Comparison of ENCODE assay signal across 18 cellular contexts in the genomic region with DNA sequence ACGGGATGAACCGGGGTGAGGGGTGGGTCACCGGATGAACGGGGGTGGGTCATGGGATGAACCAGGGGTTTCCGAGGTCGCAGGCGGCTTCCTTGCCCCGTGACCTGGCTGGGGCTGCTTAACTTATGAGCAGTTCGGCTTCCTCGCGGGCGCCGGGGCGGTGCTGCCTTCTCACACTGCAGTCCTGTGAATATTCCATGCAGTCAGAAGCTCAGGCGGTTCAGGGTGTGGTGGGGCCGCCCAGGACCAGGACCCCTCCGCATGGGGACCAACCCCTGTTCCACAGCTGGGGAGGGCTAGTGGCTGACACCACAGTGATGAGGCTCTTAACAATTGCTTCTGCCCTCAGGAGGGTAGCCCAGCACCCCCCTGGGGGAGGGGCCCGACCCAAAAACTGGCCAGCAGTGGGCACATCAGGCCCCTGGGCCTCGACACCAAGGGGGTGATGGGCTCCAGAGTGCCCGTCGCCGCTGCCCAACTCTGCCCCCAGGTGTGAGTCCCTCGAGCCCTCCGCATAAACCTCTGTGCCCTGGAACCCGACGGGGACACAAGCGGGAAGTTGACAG. TPM values are rescaled to one million over a fixed set of nuclear protein-coding genes. Genes with fewer than 3 reads are reported as not detected.
A peak's percentile ranks its signal among the peaks of the same experiment; 100 is the strongest.
DNase-seq lines count a peak whose midpoint lies in the region; ATAC-seq, FAIRE-seq and TF ChIP-seq lines count a peak whose summit lies in the region.
"Had no signal": no experiment of that assay in that cellular context is flagged by ENCODE, and none has a peak within 500 bp of the region (broad histone marks: within the 10 kb centered on the region; RNA-seq: fewer than 3 reads in every experiment).

No MANE protein-coding gene starts in this region.

- no peak overlapping the region for H3K4me2 ChIP-seq in K562 (ENCODE audit: insufficient read depth, low read length)

- no peak overlapping the region for H3K4me3 ChIP-seq in K562
- H3K4me3 ChIP-seq: heart right ventricle had no signal

- H3K36me3 Mint-ChIP-seq in natural killer cell: no peaks in the 10 kb centered on the region

- no peak for FAIRE-seq in K562 (lab: Jason Lieb, UNC)
- FAIRE-seq: islet of Langerhans had no signal

- no peak overlapping the region for H3K27ac Mint-ChIP-seq in natural killer cell

- no TSS peak for BruUV-seq in K562 (replicated peaks; lab: Mats Ljungman, UMichigan)

- intact Hi-C loops in K562 (cut with micrococcal nuclease): no loop called here
- intact Hi-C loops in natural killer cell (cut with micrococcal nuclease): no loop called here

- no peaks in the 10 kb centered on the region for H3K9me3 ChIP-seq in K562 (replicated peaks; ENCODE audit: control insufficient read depth, insufficient read depth, low read depth, low read length)

- H3K9me3 Mint-ChIP-seq in natural killer cell: no peaks in the 10 kb centered on the region

- H3K4me1 Mint-ChIP-seq in natural killer cell: no peaks in the 10 kb centered on the region
- H3K4me1 Mint-ChIP-seq: neural crest cell had no signal

- 16% methylated on average over 25 of the region's 27 CpGs for WGBS in K562 (ENCODE audit: insufficient coverage, low coverage, missing lambda C conversion rate)

- peaks cover 0 to 26% of the 10 kb centered on the region in 2 experiments; a peak in 3 of 5 replicates for H3K4me1 ChIP-seq in K562 (replicated peaks in 1 of 2; ENCODE audit: control insufficient read depth in 2 of 2, insufficient read depth in 2 of 2, low read length in 2 of 2)
- H3K4me1 ChIP-seq: heart right ventricle had no signal

- no peak for TF ChIP-seq POLR2A in K562 (conservative IDR thresholded peaks at IDR 0.05)

- no peak for TF ChIP-seq CTCF in K562 (IDR thresholded peaks at IDR 0.05 in 2 of 3, conservative IDR thresholded peaks at IDR 0.05 in 1 of 3; ENCODE audit: insufficient read depth in 2 of 3, low read depth in 1 of 3, low read length in 3 of 3)
- no peak for TF ChIP-seq CTCF in natural killer cell (IDR thresholded peaks at IDR 0.05)

- H3K9ac ChIP-seq in K562 (ENCODE audit: insufficient read depth in 1 of 2, low read depth in 2 of 2, low read length in 2 of 2): no peak overlapping the region

- DNase-seq in stimulated activated CD4-positive, alpha-beta T cell treated with anti-CD3 and anti-CD28 coated beads, Interleukin-4, amount 100 ng/mL, for 24 hours: peak; percentile 3
- DNase-seq in stimulated activated CD4-positive, alpha-beta T cell treated with anti-CD3 and anti-CD28 coated beads, Interleukin-12 subunit alpha, Interleukin-12 subunit beta, amount 100 ng/mL, for 4 hours: no peak
- no peak for DNase-seq in K562 (ENCODE audit: extremely low read depth in 1 of 4, low spot score in 3 of 4)
- peak; percentile 10 for DNase-seq in natural killer cell
- DNase-seq in ureter (ENCODE audit: low spot score): peak; percentile 32
- DNase-seq in NOMO-1 treated with DMSO at 0.1 percent for 48 hours (lab: John Stamatoyannopoulos, UW; ENCODE audit: unreplicated experiment): no peak
- no peak for DNase-seq in central memory CD4-positive, alpha-beta T cell
- DNase-seq: activated CD4-positive, alpha-beta T cell treated with anti-CD3 and anti-CD28 coated beads for 48 hours; COR-L47; heart right ventricle; mesenchymal stem cell; NCI-H1694 treated with DMSO at 0.1 percent for 48 hours; NCI-H345; SIG-M5; substantia nigra had no signal

- in situ Hi-C loops in K562 (cut with MboI): no loop called here

- no peaks in the 10 kb centered on the region for H3K36me3 ChIP-seq in K562 (ENCODE audit: control insufficient read depth, insufficient read depth, low read length)
- H3K36me3 ChIP-seq: heart right ventricle had no signal

- H2AFZ ChIP-seq in K562 (ENCODE audit: low read depth, low read length): no peak overlapping the region

- no peaks in the 10 kb centered on the region for H3K9me1 ChIP-seq in K562 (ENCODE audit: control insufficient read depth, insufficient read depth, low read length)

- H3K27ac ChIP-seq in K562 (ENCODE audit: extremely low read depth, low read depth, low read length): no peak overlapping the region
- H3K27ac ChIP-seq: heart right ventricle had no signal

- CTCF ChIA-PET in K562 (lab: Yijun Ruan, JAX; ENCODE audit: low intra/inter-chr PET ratio): no interaction called here

- no peak for TF ChIP-seq EP300 in K562 (IDR thresholded peaks at IDR 0.05; ENCODE audit: low read length)

- peaks cover 11 to 12% of the 10 kb centered on the region in 2 donors for H3K27me3 Mint-ChIP-seq in natural killer cell (ENCODE audit: low read depth in 2 of 2)

- ATAC-seq in K562: peak; percentile 52
- no peak for ATAC-seq in natural killer cell
- ATAC-seq in HG03442 (IDR thresholded peaks at IDR 0.05; ENCODE audit: unreplicated experiment): no peak

- H3K4me3 Mint-ChIP-seq in natural killer cell: no peak overlapping the region
- H3K4me3 Mint-ChIP-seq: neural crest cell had no signal

- H4K20me1 ChIP-seq in K562 (replicated peaks; ENCODE audit: control insufficient read depth, insufficient read depth, low read length): peaks cover 9% of the 10 kb centered on the region; the same call in 1 of the 2 replicates

- POLR2A ChIA-PET in K562 (lab: Yijun Ruan, JAX): interaction anchor here (1.3 kb wide), 1 partner anchor 11 kb away, joined by 3 read pairs; no protein-coding TSS in a partner anchor

- TF ChIP-seq RAD21 in K562 (CRISPR knock-in tag; conservative IDR thresholded peaks at IDR 0.05 in 1 of 2, IDR thresholded peaks at IDR 0.05 in 1 of 2): no peak

- H3K27me3 ChIP-seq in K562 (ENCODE audit: control insufficient read depth in 2 of 2, insufficient read depth in 2 of 2, low read length in 2 of 2): peaks cover 10 to 50% of the 10 kb centered on the region in 2 experiments; a peak in 4 of 5 replicates

- no peaks in the 10 kb centered on the region for H3K79me2 ChIP-seq in K562 (ENCODE audit: control insufficient read depth, insufficient read depth, low read length)

TF ChIP-seq in K562, 482 proteins besides CTCF, POLR2A, EP300 and RAD21 (continues in another document):
- TF ChIP-seq MXD1 (CRISPR knock-in tag; IDR thresholded peaks at IDR 0.05; ENCODE audit: borderline replicate concordance, poor library complexity, severe bottlenecking): no peak
- TF ChIP-seq CAMTA2 (CRISPR knock-in tag; conservative IDR thresholded peaks at IDR 0.05): no peak
- TF ChIP-seq, protein P1, sequence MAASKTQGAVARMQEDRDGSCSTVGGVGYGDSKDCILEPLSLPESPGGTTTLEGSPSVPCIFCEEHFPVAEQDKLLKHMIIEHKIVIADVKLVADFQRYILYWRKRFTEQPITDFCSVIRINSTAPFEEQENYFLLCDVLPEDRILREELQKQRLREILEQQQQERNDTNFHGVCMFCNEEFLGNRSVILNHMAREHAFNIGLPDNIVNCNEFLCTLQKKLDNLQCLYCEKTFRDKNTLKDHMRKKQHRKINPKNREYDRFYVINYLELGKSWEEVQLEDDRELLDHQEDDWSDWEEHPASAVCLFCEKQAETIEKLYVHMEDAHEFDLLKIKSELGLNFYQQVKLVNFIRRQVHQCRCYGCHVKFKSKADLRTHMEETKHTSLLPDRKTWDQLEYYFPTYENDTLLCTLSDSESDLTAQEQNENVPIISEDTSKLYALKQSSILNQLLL (CRISPR knock-in tag; IDR thresholded peaks at IDR 0.05; ENCODE audit: borderline replicate concordance): no peak

RNA-seq across cellular contexts. Expression of gene SLC9A3, which starts 30.9 kb away (rescaled TPM):
- total RNA-seq in K562 (2011; cell fraction: chromatin; rRNA removed; ENCODE audit: low replicate concordance): 2.7 and 4.4 TPM in 2 replicates
- 4.6 and 5.5 TPM in 2 replicates for total RNA-seq in K562 (2011; cell fraction: nucleolus; rRNA removed)
- total RNA-seq in K562 (2011; cell fraction: nucleoplasm; rRNA removed): 3.2 and 4.1 TPM in 2 replicates
- total RNA-seq in K562 (2014; rRNA removed) (4.7 and 6.7 TPM in 2 replicates), K562 (2014; rRNA removed; fragmentation: Illumina TruSeq; extraction: Trizol) (1.3 and 1.5 TPM in 2 replicates), K562 (2015; rRNA removed; fragmentation: Illumina TruSeq; extraction: Trizol) (2.1 and 2.9 TPM in 2 replicates), K562 (2021) (4.0 and 4.4 TPM in 2 replicates), natural killer cell (1 to 10 TPM in 1 of 3 donors, under 1 TPM in 2; 0.61 to 1.1 (median 0.73) TPM), ureter (1.1 TPM)
- polyA plus RNA-seq in K562 (2011; rRNA removed) (2.6 and 3.7 TPM in 2 replicates), K562 (2014; fragmentation: Illumina TruSeq; extraction: Trizol) (3.6 and 3.7 TPM in 2 replicates), K562 (2014; fragmentation: Nextera tagmentation; extraction: Ambion mirVana) (not detected), K562 (2014; rRNA removed) (5.8 and 7.3 TPM in 2 replicates)
- 3.0 and 6.6 TPM in 2 replicates for polyA plus RNA-seq in K562 (2011; cell fraction: cytosol; rRNA removed)
- 4.7 and 8.2 TPM in 2 replicates for polyA plus RNA-seq in K562 (2011; cell fraction: nucleus; rRNA removed)
- 3.0 and 3.6 TPM in 2 replicates for polyA plus RNA-seq in K562 (2012)
- 0.99 and 1.2 TPM in 2 replicates for polyA minus RNA-seq in K562 (2011; rRNA and poly(A)+ RNA removed)
- 0.82 and 2.1 TPM in 2 replicates for polyA minus RNA-seq in K562 (2011; cell fraction: cytosol; rRNA and poly(A)+ RNA removed)
- 3.0 and 3.6 TPM in 2 replicates for polyA minus RNA-seq in K562 (2011; cell fraction: nucleus; rRNA and poly(A)+ RNA removed)

RNA-seq across cellular contexts. Expression of gene CEP72, which starts 57.0 kb away (rescaled TPM):
- 124 and 152 TPM in 2 replicates for total RNA-seq in K562 (2011; cell fraction: chromatin; rRNA removed; ENCODE audit: low replicate concordance)
- total RNA-seq in K562 (2011; cell fraction: nucleolus; rRNA removed): 76.5 and 81.0 TPM in 2 replicates
- total RNA-seq in K562 (2011; cell fraction: nucleoplasm; rRNA removed): 63.1 and 68.9 TPM in 2 replicates
- total RNA-seq in K562 (2014; rRNA removed) (17.6 and 27.4 TPM in 2 replicates), K562 (2014; rRNA removed; fragmentation: Illumina TruSeq; extraction: Trizol) (9.4 and 11.3 TPM in 2 replicates), K562 (2015; rRNA removed; fragmentation: Illumina TruSeq; extraction: Trizol) (16.3 and 17.4 TPM in 2 replicates), K562 (2021) (33.3 and 38.1 TPM in 2 replicates), natural killer cell (10 to 100 TPM; 12.2 to 15.1 (median 12.3) TPM), ureter (10.9 TPM)
- polyA plus RNA-seq in K562 (2011; rRNA removed) (14.0 and 17.8 TPM in 2 replicates), K562 (2014; fragmentation: Illumina TruSeq; extraction: Trizol) (14.2 and 15.2 TPM in 2 replicates), K562 (2014; fragmentation: Nextera tagmentation; extraction: Ambion mirVana) (1 to 10 TPM in 1 of 2 experiments, under 1 TPM in 1; 0.89 to 1.4 TPM), K562 (2014; rRNA removed) (19.9 and 28.6 TPM in 2 replicates)
- polyA plus RNA-seq in K562 (2011; cell fraction: cytosol; rRNA removed): 11.8 and 15.1 TPM in 2 replicates
- polyA plus RNA-seq in K562 (2011; cell fraction: nucleus; rRNA removed): 32.3 and 49.2 TPM in 2 replicates
- polyA plus RNA-seq in K562 (2012): 15.2 and 20.5 TPM in 2 replicates
- polyA minus RNA-seq in K562 (2011; rRNA and poly(A)+ RNA removed): 23.6 and 27.4 TPM in 2 replicates
- polyA minus RNA-seq in K562 (2011; cell fraction: cytosol; rRNA and poly(A)+ RNA removed): 19.7 and 26.2 TPM in 2 replicates
- polyA minus RNA-seq in K562 (2011; cell fraction: nucleus; rRNA and poly(A)+ RNA removed): 40.4 and 45.3 TPM in 2 replicates

Comparison
In these comparisons a context has a peak if more than half of its experiments do, and no peak if none do; other contexts are left out.
1. DNase-seq: peak in stimulated activated CD4-positive, alpha-beta T cell treated with anti-CD3 and anti-CD28 coated beads, Interleukin-4, amount 100 ng/mL, for 24 hours (single experiment), natural killer cell (single experiment) and ureter (single experiment); none in stimulated activated CD4-positive, alpha-beta T cell treated with anti-CD3 and anti-CD28 coated beads, Interleukin-12 subunit alpha, Interleukin-12 subunit beta, amount 100 ng/mL, for 4 hours (single experiment), K562 (0 of 4), NOMO-1 treated with DMSO at 0.1 percent for 48 hours (single experiment) and central memory CD4-positive, alpha-beta T cell (single experiment).